1 cellular context compared by ENCODE assay signal in genomic region chr16:81752225-81752875, GRCh38.
TF ChIP-seq lines count a peak whose summit lies in the region.

No MANE protein-coding gene starts in this region.

TF ChIP-seq in K562, 482 proteins besides CTCF, POLR2A, EP300 and RAD21 (continued from another document and continues in another):
- TF ChIP-seq CEBPZ (IDR thresholded peaks at IDR 0.05; ENCODE audit: borderline replicate concordance, low read depth, low read length) (no peak), HMBOX1 (IDR thresholded peaks at IDR 0.05) (no peak), YY1 (IDR thresholded peaks at IDR 0.05; ENCODE audit: borderline replicate concordance in 1 of 3, control insufficient read depth in 1 of 3, extremely low read depth in 1 of 3, insufficient read depth in 3 of 3, insufficient read length in 1 of 3, insufficient replicate concordance in 2 of 3, low read depth in 1 of 3, low read length in 2 of 3) (peak in 2 of 3 experiments; percentile 40 to 42), HDAC1 (IDR thresholded peaks at IDR 0.05) (peak in 1 of 2 experiments; percentile 48; a peak in 2 of 4 replicates), BRF2 (IDR thresholded peaks at IDR 0.05; ENCODE audit: borderline replicate concordance, insufficient read depth, insufficient read length) (no peak), ZBTB12 (CRISPR knock-in tag; IDR thresholded peaks at IDR 0.05) (no peak; the same call in 1 of the 2 replicates), COPS2 (conservative IDR thresholded peaks at IDR 0.05) (no peak), ZNF584 (CRISPR knock-in tag; IDR thresholded peaks at IDR 0.05; ENCODE audit: low read depth) (no peak), ATF6 (CRISPR knock-in tag; IDR thresholded peaks at IDR 0.05) (no peak), SFPQ (IDR thresholded peaks at IDR 0.05; ENCODE audit: low read depth, low read length) (no peak), CREB5 (CRISPR knock-in tag; IDR thresholded peaks at IDR 0.05) (peak; percentile 24; the same call in 1 of the 2 replicates), ZFP1 (CRISPR knock-in tag; IDR thresholded peaks at IDR 0.05) (no peak), MLLT1 (IDR thresholded peaks at IDR 0.05) (no peak), KLF10 (CRISPR knock-in tag; IDR thresholded peaks at IDR 0.05) (no peak), ZNF212 (CRISPR knock-in tag; IDR thresholded peaks at IDR 0.05) (no peak), NR3C1 (CRISPR knock-in tag; IDR thresholded peaks at IDR 0.05) (no peak), SRSF3 (IDR thresholded peaks at IDR 0.05; ENCODE audit: insufficient read depth, low read length) (no peak), ZNF408 (CRISPR knock-in tag; IDR thresholded peaks at IDR 0.05; ENCODE audit: low read depth) (no peak), ZFPM2 (CRISPR knock-in tag; IDR thresholded peaks at IDR 0.05) (0 out of 2 replicates have a peak, but pooled peaks have one; percentile 48), NR2C1 (IDR thresholded peaks at IDR 0.05) (no peak), NR2C1 (tag; IDR thresholded peaks at IDR 0.05) (no peak), ZNF57 (CRISPR knock-in tag; IDR thresholded peaks at IDR 0.05) (no peak), RBM17 (IDR thresholded peaks at IDR 0.05; ENCODE audit: borderline replicate concordance, low read depth, low read length) (no peak), ZNF23 (CRISPR knock-in tag; IDR thresholded peaks at IDR 0.05) (no peak), ZC3H11A (IDR thresholded peaks at IDR 0.05; ENCODE audit: low read depth, low read length) (no peak), GABPB2 (CRISPR knock-in tag; conservative IDR thresholded peaks at IDR 0.05) (no peak; the same call in 1 of the 2 replicates), SRF (CRISPR knock-in tag; IDR thresholded peaks at IDR 0.05) (peak in 1 of 2 experiments; percentile 82; a peak in 2 of 4 replicates)
